27 cellular contexts compared by ENCODE assay signal in the genomic region with DNA sequence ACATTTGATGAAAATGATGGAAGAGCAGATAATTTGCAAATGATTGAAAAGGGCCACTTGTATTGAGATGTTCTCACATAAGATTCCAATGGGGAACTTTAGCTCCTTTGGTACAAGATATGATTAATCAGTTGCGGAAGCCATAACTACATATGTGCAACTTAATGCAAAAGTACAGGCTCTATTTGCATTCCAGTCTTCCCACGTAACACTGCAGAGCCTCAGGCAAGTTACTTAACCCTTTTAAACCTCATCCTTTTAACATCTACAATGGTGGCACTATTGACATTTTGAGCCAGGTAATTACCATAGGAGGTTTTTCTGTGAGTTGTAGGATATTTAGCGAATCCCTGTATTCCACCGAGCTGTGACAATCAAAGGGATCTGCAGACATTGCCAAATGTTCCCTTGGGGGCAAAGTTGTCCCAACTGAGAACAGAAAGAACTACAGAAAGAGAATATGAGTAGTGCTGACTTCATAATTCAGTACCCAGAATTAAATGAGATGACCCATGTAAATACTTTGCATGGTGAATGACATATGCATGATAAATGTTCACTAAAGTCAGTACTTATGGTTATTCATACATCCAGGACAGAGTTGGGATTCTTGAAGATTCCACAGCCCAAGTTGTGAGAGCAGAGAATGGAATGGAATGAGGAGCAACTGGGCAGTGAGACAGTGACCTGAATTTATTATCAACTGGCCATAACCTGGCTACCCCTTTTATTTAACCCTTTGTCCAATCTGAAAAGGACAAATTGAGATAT.
DNase-seq lines count a peak whose midpoint lies in the region; ATAC-seq and TF ChIP-seq lines count a peak whose summit lies in the region.
"Had no signal": no experiment of that assay in that cellular context is flagged by ENCODE, and none has a peak within 500 bp of the region (broad histone marks: within the 10 kb centered on the region; RNA-seq: fewer than 3 reads in every experiment).

No MANE protein-coding gene starts in this region.

- no peaks in the 10 kb centered on the region for H3K9me3 Mint-ChIP-seq in effector memory CD8-positive, alpha-beta T cell
- H3K9me3 Mint-ChIP-seq: activated T-cell treated with anti-CD3 and anti-CD28 coated beads, Interleukin-2, amount 50 U/mL, for 72 hours; brain; type B pancreatic cell had no signal

- no peak for TF ChIP-seq CTCF in epithelial cell of esophagus (IDR thresholded peaks at IDR 0.05; ENCODE audit: insufficient read depth, low read depth, low read length, missing control alignments)

- peaks cover 0 to 7% of the 10 kb centered on the region in 2 donors for H3K27me3 Mint-ChIP-seq in effector memory CD8-positive, alpha-beta T cell
- H3K27me3 Mint-ChIP-seq: brain, type B pancreatic cell had no signal

- H3K4me3 ChIP-seq in GM23248 (no peak overlapping the region), epithelial cell of esophagus (ENCODE audit: low read length) (no peak overlapping the region), subcutaneous abdominal adipose tissue (ENCODE audit: low read depth in 1 of 5, low read length in 5 of 5) (peak overlapping the region in 1 of 5 donors; percentile 56)
- H3K4me3 ChIP-seq: heart right ventricle, pancreas, spleen had no signal

- no peaks in the 10 kb centered on the region for H3K36me3 Mint-ChIP-seq in effector memory CD8-positive, alpha-beta T cell (ENCODE audit: insufficient read depth)
- H3K36me3 Mint-ChIP-seq: brain, CD14-positive monocyte, type B pancreatic cell had no signal

- H3K4me1 Mint-ChIP-seq in effector memory CD8-positive, alpha-beta T cell (ENCODE audit: low read depth in 2 of 2): no peaks in the 10 kb centered on the region
- H3K4me1 Mint-ChIP-seq: CD14-positive monocyte had no signal

- H3F3A ChIP-seq in GM23248 (ENCODE audit: insufficient read depth): no peaks in the 10 kb centered on the region; the same call in 1 of the 2 replicates

- ATAC-seq in HG02678 (IDR thresholded peaks at IDR 0.05; ENCODE audit: unreplicated experiment): no peak
- no peak for ATAC-seq in effector memory CD8-positive, alpha-beta T cell (replicated peaks)
- ATAC-seq: activated T-cell treated with anti-CD3 and anti-CD28 coated beads, Interleukin-2, amount 50 U/mL, for 72 hours; heart right ventricle; Panc1; pancreas had no signal

- H2AFZ ChIP-seq in GM23248: no peak overlapping the region

- H3K9me3 ChIP-seq in GM23248 (ENCODE audit: low read depth) (no peaks in the 10 kb centered on the region), subcutaneous abdominal adipose tissue (ENCODE audit: control insufficient read depth in 5 of 5, low read length in 5 of 5) (no peaks in the 10 kb centered on the region)
- H3K9me3 ChIP-seq: heart right ventricle, pancreas, spleen had no signal

- H3K4me2 ChIP-seq in GM23248 (ENCODE audit: unreplicated experiment): no peak overlapping the region
- H3K4me2 ChIP-seq: KMS-11 had no signal

- no peaks in the 10 kb centered on the region for H3K79me2 ChIP-seq in GM23248 (ENCODE audit: insufficient read depth)

- H3K4me1 ChIP-seq in GM23248 (ENCODE audit: insufficient read depth): peaks cover 18% of the 10 kb centered on the region
- peaks cover 3 to 66% (median 49%) of the 10 kb centered on the region in 5 donors for H3K4me1 ChIP-seq in subcutaneous abdominal adipose tissue (ENCODE audit: control insufficient read depth in 5 of 5, insufficient read depth in 5 of 5, low read length in 5 of 5)
- H3K4me1 ChIP-seq: heart right ventricle, spleen had no signal

- H3K27me3 ChIP-seq in GM23248 (replicated peaks; ENCODE audit: insufficient read depth) (no peaks in the 10 kb centered on the region), subcutaneous abdominal adipose tissue (ENCODE audit: control insufficient read depth in 5 of 5, insufficient read depth in 4 of 5, low read length in 5 of 5) (no peaks in the 10 kb centered on the region)
- H3K27me3 ChIP-seq: heart right ventricle, pancreas, spleen had no signal

- no peak overlapping the region for H3K27ac Mint-ChIP-seq in effector memory CD8-positive, alpha-beta T cell
- H3K27ac Mint-ChIP-seq: activated T-cell treated with anti-CD3 and anti-CD28 coated beads, Interleukin-2, amount 50 U/mL, for 72 hours; CD14-positive monocyte; type B pancreatic cell had no signal

- H3K4me3 Mint-ChIP-seq in effector memory CD8-positive, alpha-beta T cell: no peak overlapping the region
- H3K4me3 Mint-ChIP-seq: activated T-cell treated with anti-CD3 and anti-CD28 coated beads, Interleukin-2, amount 50 U/mL, for 72 hours; nephron progenitor cell; type B pancreatic cell had no signal

- H3K9ac ChIP-seq in GM23248: no peak overlapping the region
- peak overlapping the region in 2 of 5 donors; percentile 20 to 84 for H3K9ac ChIP-seq in subcutaneous abdominal adipose tissue (ENCODE audit: low read length in 5 of 5)
- H3K9ac ChIP-seq: KMS-11 had no signal

- DNase-seq in GM23248 (peak; percentile 27), NCI-H69 (lab: John Stamatoyannopoulos, UW) (peak; percentile 68), epithelial cell of esophagus (ENCODE audit: low read depth) (peak; percentile 94)
- no peak for DNase-seq in activated naive CD4-positive, alpha-beta T cell treated with Interleukin-2 at 50 U/mL for 16 hours
- no peak for DNase-seq in effector memory CD8-positive, alpha-beta T cell
- DNase-seq: activated CD4-positive, alpha-beta T cell treated with anti-CD3 and anti-CD28 coated beads, Interleukin-2, amount 50 U/mL, for 4 hours; activated CD4-positive, CD25-positive, alpha-beta regulatory T cell; activated naive CD4-positive, alpha-beta T cell; activated T-cell treated with anti-CD3 and anti-CD28 coated beads, Interleukin-2, amount 50 U/mL, for 72 hours; Calu3; DMS79 treated with DMSO at 0.1 percent for 48 hours; foreskin melanocyte; heart right ventricle; kidney glomerular epithelial cell; NCI-H1694; NCI-H510A; nephron progenitor cell; pancreas; spleen; stimulated activated CD4-positive, alpha-beta T cell treated with anti-CD3 and anti-CD28 coated beads, Interleukin-2, amount 100 ng/mL, for 48 hours had no signal

- no peaks in the 10 kb centered on the region for H3K36me3 ChIP-seq in GM23248 (ENCODE audit: low read depth)
- no peaks in the 10 kb centered on the region for H3K36me3 ChIP-seq in subcutaneous abdominal adipose tissue (ENCODE audit: control insufficient read depth in 5 of 5, insufficient read depth in 5 of 5, low read length in 5 of 5)
- H3K36me3 ChIP-seq: heart right ventricle, pancreas, spleen had no signal

- no peaks in the 10 kb centered on the region for H3K9me2 ChIP-seq in GM23248 (ENCODE audit: insufficient read depth)

- in situ Hi-C loops in GM23248 (cut with MboI): no loop called here

- no peaks in the 10 kb centered on the region for H4K20me1 ChIP-seq in GM23248 (ENCODE audit: insufficient read depth)

- no peak overlapping the region for H3K27ac ChIP-seq in GM23248
- H3K27ac ChIP-seq in subcutaneous abdominal adipose tissue (ENCODE audit: low read depth, low read length): peak overlapping the region; percentile 93
- H3K27ac ChIP-seq: heart right ventricle, KMS-11, pancreas, spleen had no signal

- WGBS in GM23248 (ENCODE audit: low coverage in 1 of 2, low lambda C conversion rate in 2 of 2, missing lambda C conversion rate in 2 of 2), 2 experiments: 76 to 79% methylated on average over 4 of the region's 4 CpGs

Comparison
In these comparisons a context has a peak if more than half of its experiments do, and no peak if none do; other contexts are left out.
1. DNase-seq: peak in GM23248 (single experiment), NCI-H69 (single experiment) and epithelial cell of esophagus (single experiment); none in activated naive CD4-positive, alpha-beta T cell treated with Interleukin-2 at 50 U/mL for 16 hours (single experiment) and effector memory CD8-positive, alpha-beta T cell (0 of 3).